Comparison of ENCODE assay signal across 8 cellular contexts in genomic region chr1:1724035-1724864, GRCh38.
DNase-seq lines count a peak whose midpoint lies in the region; ATAC-seq and TF ChIP-seq lines count a peak whose summit lies in the region.

TSS of gene CDK11A (minus strand) at chr1:1724357. CDS start at chr1:1722818, 1,539 bp downstream.

- DNase-seq in AG09309 (ENCODE audit: low read depth): peak; percentile 96
- DNase-seq in NCI-H345 treated with DMSO at 0.1 percent for 48 hours (lab: John Stamatoyannopoulos, UW; ENCODE audit: unreplicated experiment): peak; percentile 94
- DNase-seq in activated CD4-positive, CD25-positive, alpha-beta regulatory T cell (lab: John Stamatoyannopoulos, UW): peak; percentile 72 to 99 (median 94)
- DNase-seq in central memory CD4-positive, alpha-beta T cell: peak; percentile 99
- peak; percentile 99 for DNase-seq in islet precursor cell
- peak; percentile 88 to 98 (median 96) for DNase-seq in stimulated activated CD4-positive, alpha-beta T cell treated with anti-CD3 and anti-CD28 coated beads, Interleukin-12 subunit alpha, Interleukin-12 subunit beta, amount 100 ng/mL, for 48 hours (ENCODE audit: low read depth in 2 of 3, low spot score in 1 of 3)

- TF ChIP-seq CTCF in AG09309 (IDR thresholded peaks at IDR 0.05; ENCODE audit: control insufficient read depth, insufficient read depth, low read depth, low read length, missing control alignments): peak; percentile 14

- peak within 1 kb of the TSS; percentile 59 for H3K4me3 ChIP-seq in AG09309 (ENCODE audit: control insufficient read depth, low read depth, low read length)

- ATAC-seq in GM18909 (IDR thresholded peaks at IDR 0.05; ENCODE audit: poor library complexity, unreplicated experiment): peak; percentile 95
- ATAC-seq in HG03196 (IDR thresholded peaks at IDR 0.05; ENCODE audit: unreplicated experiment): peak; percentile 93

Comparison
In these comparisons a context has a peak if more than half of its experiments do, and no peak if none do; other contexts are left out.
1. Peak in every context shown above with its lines: DNase-seq, ATAC-seq and H3K4me3 ChIP-seq.